16 cellular contexts compared by ENCODE assay signal in genomic region chr18:44036500-44036899, GRCh38.
DNase-seq lines count a peak whose midpoint lies in the region; ATAC-seq and TF ChIP-seq lines count a peak whose summit lies in the region.
"Had no signal": no experiment of that assay in that cellular context is flagged by ENCODE, and none has a peak within 500 bp of the region (broad histone marks: within the 10 kb centered on the region; RNA-seq: fewer than 3 reads in every experiment).

No MANE protein-coding gene starts in this region.

- H3K4me1 ChIP-seq in A673 (ENCODE audit: insufficient read depth, low read length, poor library complexity, severe bottlenecking) (no peaks in the 10 kb centered on the region), hepatocyte (ENCODE audit: insufficient read depth) (no peaks in the 10 kb centered on the region)

- no peak overlapping the region for H2AFZ ChIP-seq in hepatocyte

- H3K4me3 ChIP-seq in A673 (ENCODE audit: low read depth, low read length, poor library complexity, severe bottlenecking) (no peak overlapping the region), hepatocyte (no peak overlapping the region)
- H3K4me3 ChIP-seq: ovary had no signal

- no peaks in the 10 kb centered on the region for H4K20me1 ChIP-seq in hepatocyte (ENCODE audit: insufficient read depth, poor library complexity, severe bottlenecking)

- no peaks in the 10 kb centered on the region for H3K9me2 ChIP-seq in hepatocyte (replicated peaks; ENCODE audit: insufficient read depth)

- no TSS peak for BruUV-seq in A673 (replicated peaks; lab: Mats Ljungman, UMichigan)

- H3K4me2 ChIP-seq in hepatocyte, result no peak overlapping the region

- H3K27ac ChIP-seq in A673 (ENCODE audit: low read depth, low read length, poor library complexity, severe bottlenecking) (no peak overlapping the region), hepatocyte (no peak overlapping the region)
- H3K27ac ChIP-seq: HL-60, ovary had no signal

- no peak for ATAC-seq in HG02840 (IDR thresholded peaks at IDR 0.05; ENCODE audit: low FRiP score, unreplicated experiment)
- no peak for ATAC-seq in HG03108 (IDR thresholded peaks at IDR 0.05; ENCODE audit: unreplicated experiment)
- ATAC-seq in HG02870 (IDR thresholded peaks at IDR 0.05; ENCODE audit: unreplicated experiment), result no peak
- ATAC-seq: activated T-helper 17 cell treated with anti-CD3 and anti-CD28 coated beads, Interleukin-2, amount 50 U/mL, for 72 hours had no signal

- intact Hi-C loops in A673 (cut with micrococcal nuclease; ENCODE audit: unreplicated experiment), result loop anchor here (1.0 kb wide), 1 partner anchor 40 kb away; no protein-coding TSS in a partner anchor

- POLR2A ChIA-PET in A673 (lab: Charles Lee; ENCODE audit: low non-redundant PET), result no interaction called here

- H3K27me3 ChIP-seq in A673 (replicated peaks; ENCODE audit: insufficient read depth, low read depth, low read length, poor library complexity) (no peaks in the 10 kb centered on the region), hepatocyte (no peaks in the 10 kb centered on the region)
- H3K27me3 ChIP-seq: ovary had no signal

- H3K36me3 ChIP-seq in A673 (ENCODE audit: insufficient read depth, low read length, poor library complexity, severe bottlenecking), result no peaks in the 10 kb centered on the region
- H3K36me3 ChIP-seq in hepatocyte (replicated peaks; ENCODE audit: insufficient read depth, low read depth), result no peaks in the 10 kb centered on the region
- H3K36me3 ChIP-seq: ovary had no signal

- CTCF ChIA-PET in A673 (lab: Charles Lee), result interaction anchor here (0.6 kb wide), 1 partner anchor 86 kb away, joined by 5 read pairs; no protein-coding TSS in a partner anchor

- TF ChIP-seq CTCF in A673 (conservative IDR thresholded peaks at IDR 0.05; ENCODE audit: low read depth, low read length), result no peak
- no peak for TF ChIP-seq CTCF in hepatocyte (IDR thresholded peaks at IDR 0.05; ENCODE audit: poor library complexity)

- no peaks in the 10 kb centered on the region for H3K79me2 ChIP-seq in hepatocyte

- DNase-seq in A673 (ENCODE audit: low spot score) (peak; percentile 13), M059J (ENCODE audit: low read depth) (peak; percentile 4), amniotic epithelial cell (ENCODE audit: low read depth) (peak; percentile 4), hepatocyte (ENCODE audit: low spot score) (peak; percentile 21)
- no peak for DNase-seq in NK-92 treated with Interleukin-12 subunit alpha and Interleukin-12 subunit beta, amount 100 ng/mL, for 24 hours (lab: John Stamatoyannopoulos, UW)
- DNase-seq: activated CD4-positive, alpha-beta memory T cell treated with anti-CD3 and anti-CD28 coated beads, Interleukin-2, amount 10 ng/mL, durations not matched to agents 7 days and 5 days; effector CD8-positive, alpha-beta T cell; KG1; NCI-H1930; ovary; stimulated activated CD4-positive, alpha-beta T cell treated with anti-CD3 and anti-CD28 coated beads, Interleukin-12 subunit alpha, Interleukin-12 subunit beta, amount 100 ng/mL, for 4 hours had no signal

- H3K9me3 ChIP-seq in A673 (ENCODE audit: low read depth, low read length, poor library complexity, severe bottlenecking) (no peaks in the 10 kb centered on the region), hepatocyte (ENCODE audit: low read depth) (no peaks in the 10 kb centered on the region)
- H3K9me3 ChIP-seq: ovary had no signal

- WGBS in hepatocyte (ENCODE audit: low lambda C conversion rate, missing lambda C conversion rate), result 55% methylated on average over 3 of the region's 3 CpGs
